ENCODE assay signal across 24 cellular contexts in the genomic region with DNA sequence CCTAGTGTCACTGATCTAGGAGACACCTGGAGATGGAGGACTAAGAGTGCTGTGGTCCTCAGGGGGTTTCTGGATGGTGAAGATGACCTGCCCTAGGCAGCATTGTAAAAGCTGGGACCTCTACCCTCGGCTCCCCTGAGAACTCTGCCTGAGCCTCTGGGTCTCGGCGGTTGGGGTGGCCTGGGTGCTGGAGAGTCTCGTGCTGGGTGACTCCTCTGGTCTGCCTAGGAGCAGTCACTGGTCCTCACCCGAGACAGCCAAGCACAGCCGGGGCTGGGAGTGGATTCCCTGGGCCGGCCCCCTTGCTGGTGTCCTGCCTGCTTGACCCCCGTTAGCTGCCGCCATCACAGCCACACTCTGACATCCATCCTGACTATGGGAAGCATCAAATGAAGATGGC.
"Had no signal": no experiment of that assay in that cellular context is flagged by ENCODE, and none has a peak within 500 bp of the region (broad histone marks: within the 10 kb centered on the region; RNA-seq: fewer than 3 reads in every experiment).

No MANE protein-coding gene starts in this region.

- ATAC-seq: activated naive CD8-positive, alpha-beta T cell treated with anti-CD3 and anti-CD28 coated beads, Interleukin-2, amount 50 U/mL, for 24 hours had no signal

- H3K36me3 Mint-ChIP-seq: activated naive CD4-positive, alpha-beta T cell treated with anti-CD3 and anti-CD28 coated beads, Interleukin-2, amount 10 ng/mL, durations not matched to agents 7 days and 5 days had no signal

- H3K9me3 ChIP-seq: ascending aorta, breast epithelium, left lung, vagina had no signal

- H3K4me1 Mint-ChIP-seq: activated naive CD8-positive, alpha-beta T cell treated with anti-CD3 and anti-CD28 coated beads, Interleukin-2, amount 50 U/mL, for 24 hours had no signal

- H3K27ac Mint-ChIP-seq: activated CD4-positive, alpha-beta T cell treated with anti-CD3 and anti-CD28 coated beads, Interleukin-2, amount 10 ng/mL, durations not matched to agents 7 days and 5 days; activated naive CD4-positive, alpha-beta T cell treated with anti-CD3 and anti-CD28 coated beads, Interleukin-2, amount 10 ng/mL, durations not matched to agents 7 days and 5 days; activated naive CD8-positive, alpha-beta T cell treated with anti-CD3 and anti-CD28 coated beads, Interleukin-2, amount 50 U/mL, for 24 hours; dendritic cell treated with granulocyte-macrophage colony-stimulating factor and Interleukin-4, amounts not matched to agents 40 ng/mL and 50 ng/mL, for 4 days had no signal

- FAIRE-seq: kidney, small intestine had no signal

- H3K4me3 ChIP-seq: ascending aorta, breast epithelium, left lung, vagina had no signal

- DNase-seq: activated CD4-positive, alpha-beta T cell treated with anti-CD3 and anti-CD28 coated beads, Interleukin-2, amount 10 ng/mL, durations not matched to agents 7 days and 5 days; activated CD8-positive, alpha-beta memory T cell treated with anti-CD3 and anti-CD28 coated beads for 24 hours; activated CD8-positive, alpha-beta memory T cell treated with anti-CD3 and anti-CD28 coated beads, Interleukin-2, amount 50 U/mL, for 48 hours; activated effector memory CD4-positive, alpha-beta T cell treated with Interleukin-2 at 50 U/mL for 16 hours; activated naive CD4-positive, alpha-beta T cell treated with anti-CD3 and anti-CD28 coated beads, Interleukin-2, amount 10 ng/mL, durations not matched to agents 7 days and 5 days; activated naive CD8-positive, alpha-beta T cell treated with anti-CD3 and anti-CD28 coated beads, Interleukin-2, amount 50 U/mL, for 24 hours; activated T-cell treated with anti-CD3 and anti-CD28 coated beads, Interleukin-2, amount 50 U/mL, for 48 hours; effector memory CD4-positive, alpha-beta T cell; foreskin melanocyte; head of caudate nucleus; kidney; left lung; midbrain; occipital lobe; small intestine; stimulated activated CD4-positive, alpha-beta T cell treated with anti-CD3 and anti-CD28 coated beads, Interleukin-15, amount 100 ng/mL, for 24 hours; stimulated activated CD4-positive, alpha-beta T cell treated with anti-CD3 and anti-CD28 coated beads, Interleukin-4, amount 100 ng/mL, for 1 hour; T-helper 1 cell; T1000; trophoblast cell had no signal

- H3K9me3 Mint-ChIP-seq: activated CD4-positive, alpha-beta T cell treated with anti-CD3 and anti-CD28 coated beads, Interleukin-2, amount 10 ng/mL, durations not matched to agents 7 days and 5 days; activated naive CD4-positive, alpha-beta T cell treated with anti-CD3 and anti-CD28 coated beads, Interleukin-2, amount 10 ng/mL, durations not matched to agents 7 days and 5 days; activated naive CD8-positive, alpha-beta T cell treated with anti-CD3 and anti-CD28 coated beads, Interleukin-2, amount 50 U/mL, for 24 hours; dendritic cell treated with granulocyte-macrophage colony-stimulating factor and Interleukin-4, amounts not matched to agents 40 ng/mL and 50 ng/mL, for 4 days had no signal

- H3K27me3 ChIP-seq: ascending aorta, breast epithelium, vagina had no signal

- H3K4me3 Mint-ChIP-seq: activated CD4-positive, alpha-beta T cell treated with anti-CD3 and anti-CD28 coated beads, Interleukin-2, amount 10 ng/mL, durations not matched to agents 7 days and 5 days; activated naive CD4-positive, alpha-beta T cell treated with anti-CD3 and anti-CD28 coated beads, Interleukin-2, amount 10 ng/mL, durations not matched to agents 7 days and 5 days; activated naive CD8-positive, alpha-beta T cell treated with anti-CD3 and anti-CD28 coated beads, Interleukin-2, amount 50 U/mL, for 24 hours; dendritic cell treated with granulocyte-macrophage colony-stimulating factor and Interleukin-4, amounts not matched to agents 40 ng/mL and 50 ng/mL, for 4 days had no signal

- H3K4me1 ChIP-seq: breast epithelium had no signal

- H3K36me3 ChIP-seq: breast epithelium had no signal

- H3K27ac ChIP-seq: breast epithelium, left lung had no signal
